Comparison of ENCODE assay signal across 17 cellular contexts in genomic region chr13:103961784-103962183, GRCh38.
DNase-seq lines count a peak whose midpoint lies in the region; TF ChIP-seq lines count a peak whose summit lies in the region.
"Had no signal": no experiment of that assay in that cellular context is flagged by ENCODE, and none has a peak within 500 bp of the region (broad histone marks: within the 10 kb centered on the region; RNA-seq: fewer than 3 reads in every experiment).

No MANE protein-coding gene starts in this region.

- H3K4me3 ChIP-seq in BE2C (ENCODE audit: low read depth, low read length), result no peak overlapping the region
- no peak overlapping the region for H3K4me3 ChIP-seq in brain microvascular endothelial cell (ENCODE audit: low read depth, low read length)
- no peak overlapping the region for H3K4me3 ChIP-seq in CD4-positive, alpha-beta memory T cell (ENCODE audit: low read length in 2 of 2)
- H3K4me3 ChIP-seq: BLaER1 treated with 17β-estradiol and CSF1 and Interleukin-3, amounts not matched to agents 10 nM and 100 nM; GM12878 had no signal

- intact Hi-C loops in CD4-positive, alpha-beta memory T cell (cut with micrococcal nuclease), result no loop called here

- H3K36me3 Mint-ChIP-seq in CD4-positive, alpha-beta memory T cell, result no peaks in the 10 kb centered on the region
- H3K36me3 Mint-ChIP-seq: CD8-positive, alpha-beta memory T cell had no signal

- no peak overlapping the region for H3K27ac ChIP-seq in brain microvascular endothelial cell
- H3K27ac ChIP-seq in CD4-positive, alpha-beta memory T cell (ENCODE audit: low read depth, low read length), result no peak overlapping the region
- H3K27ac ChIP-seq: BLaER1 treated with 17β-estradiol and CSF1 and Interleukin-3, amounts not matched to agents 10 nM and 100 nM had no signal

- H3K4me1 Mint-ChIP-seq in CD4-positive, alpha-beta memory T cell, result no peaks in the 10 kb centered on the region
- H3K4me1 Mint-ChIP-seq: CD8-positive, alpha-beta memory T cell had no signal

- H3K9me3 ChIP-seq in BE2C, result no peaks in the 10 kb centered on the region
- H3K9me3 ChIP-seq in CD4-positive, alpha-beta memory T cell (ENCODE audit: control insufficient read depth in 1 of 2, low read length in 2 of 2), result no peaks in the 10 kb centered on the region
- H3K9me3 ChIP-seq: BLaER1 treated with 17β-estradiol and CSF1 and Interleukin-3, amounts not matched to agents 10 nM and 100 nM had no signal

- H3K4me1 ChIP-seq in BE2C, result peaks cover 11% of the 10 kb centered on the region
- no peaks in the 10 kb centered on the region for H3K4me1 ChIP-seq in CD4-positive, alpha-beta memory T cell (ENCODE audit: insufficient read depth, low read length)
- H3K4me1 ChIP-seq: BLaER1 treated with 17β-estradiol and CSF1 and Interleukin-3, amounts not matched to agents 10 nM and 100 nM had no signal

- H3K9me3 Mint-ChIP-seq in CD4-positive, alpha-beta memory T cell, result peaks cover 2 to 15% (median 6%) of the 10 kb centered on the region in 8 donors
- H3K9me3 Mint-ChIP-seq: H9 had no signal

- TF ChIP-seq CTCF in BE2C (IDR thresholded peaks at IDR 0.05; ENCODE audit: low read depth, low read length) (no peak), brain microvascular endothelial cell (IDR thresholded peaks at IDR 0.05; ENCODE audit: low read depth, low read length, missing control alignments) (no peak)

- CTCF ChIA-PET in CD4-positive, alpha-beta memory T cell (lab: Charles Lee; ENCODE audit: partially characterized antibody), result no interaction called here

- H3K36me3 ChIP-seq in BE2C (no peaks in the 10 kb centered on the region), brain microvascular endothelial cell (replicated peaks) (no peaks in the 10 kb centered on the region)
- no peaks in the 10 kb centered on the region for H3K36me3 ChIP-seq in CD4-positive, alpha-beta memory T cell (ENCODE audit: insufficient read depth, low read length)
- H3K36me3 ChIP-seq: BLaER1 treated with 17β-estradiol and CSF1 and Interleukin-3, amounts not matched to agents 10 nM and 100 nM had no signal

- H3K27me3 Mint-ChIP-seq in CD4-positive, alpha-beta memory T cell, result no peaks in the 10 kb centered on the region
- H3K27me3 Mint-ChIP-seq: CD8-positive, alpha-beta memory T cell had no signal

- peak; percentile 19 for DNase-seq in BE2C
- peak; percentile 36 for DNase-seq in NCI-H226
- peak; percentile 12 for DNase-seq in brain microvascular endothelial cell
- peak; percentile 8 for DNase-seq in kidney tubule cell (ENCODE audit: low spot score)
- no peak for DNase-seq in NCI-H2107 treated with DMSO at 0.1 percent for 48 hours (lab: John Stamatoyannopoulos, UW; ENCODE audit: unreplicated experiment)
- DNase-seq in NCI-H2081 (lab: John Stamatoyannopoulos, UW), result no peak
- DNase-seq in CD4-positive, alpha-beta memory T cell, result no peak
- DNase-seq: 8988T; CD8-positive, alpha-beta memory T cell; COR-L47; DMS 273 treated with DMSO at 0.1 percent for 48 hours; DMS53; DND-41; EL; H9 had no signal

- H3K4me3 Mint-ChIP-seq in CD4-positive, alpha-beta memory T cell, result no peak overlapping the region
- H3K4me3 Mint-ChIP-seq: CD8-positive, alpha-beta memory T cell; H9 had no signal

- H3K27ac Mint-ChIP-seq in CD4-positive, alpha-beta memory T cell, result no peak overlapping the region
- H3K27ac Mint-ChIP-seq: CD8-positive, alpha-beta memory T cell had no signal

- POLR2A ChIA-PET in CD4-positive, alpha-beta memory T cell (lab: Charles Lee; ENCODE audit: partially characterized antibody), result no interaction called here

- in situ Hi-C loops in brain microvascular endothelial cell (cut with HindIII; ENCODE audit: low pct_ligation_motif_present, low sequenced_read_pairs), result no loop called here

- no peaks in the 10 kb centered on the region for H3K27me3 ChIP-seq in BE2C
- no peaks in the 10 kb centered on the region for H3K27me3 ChIP-seq in brain microvascular endothelial cell (replicated peaks)
- H3K27me3 ChIP-seq in CD4-positive, alpha-beta memory T cell (ENCODE audit: insufficient read depth, low read length), result no peaks in the 10 kb centered on the region
- H3K27me3 ChIP-seq: BLaER1 treated with 17β-estradiol and CSF1 and Interleukin-3, amounts not matched to agents 10 nM and 100 nM had no signal

Comparison
In these comparisons a context has a peak if more than half of its experiments do, and no peak if none do; other contexts are left out.
1. DNase-seq: peak in BE2C (single experiment), NCI-H226 (single experiment), brain microvascular endothelial cell (single experiment) and kidney tubule cell (single experiment); none in NCI-H2107 treated with DMSO at 0.1 percent for 48 hours (single experiment), NCI-H2081 (0 of 2) and CD4-positive, alpha-beta memory T cell (0 of 5).